2 cellular contexts compared by ENCODE assay signal in the genomic region with DNA sequence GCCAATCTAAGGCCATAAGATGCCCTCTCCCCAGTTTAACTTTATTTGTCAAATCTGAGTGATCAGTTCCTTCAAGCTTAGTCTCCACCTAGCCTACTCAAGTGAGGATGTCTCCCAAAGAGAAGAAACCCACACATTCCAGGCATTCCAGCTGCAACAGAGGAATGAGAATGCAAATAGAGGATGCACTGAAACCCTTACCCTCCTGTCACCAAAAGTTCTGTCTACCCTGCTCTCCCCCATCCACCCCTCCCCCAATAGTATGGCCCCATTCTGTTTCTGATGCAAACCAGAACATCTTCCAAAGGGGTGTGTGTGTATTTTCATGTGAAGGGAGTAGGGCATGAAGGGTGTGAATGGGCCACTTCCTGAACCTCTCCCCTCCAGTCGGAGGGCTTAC.
A peak's percentile ranks its signal among the peaks of the same experiment; 100 is the strongest.
TF ChIP-seq lines count a peak whose summit lies in the region.

No MANE protein-coding gene starts in this region.

TF ChIP-seq in GM23338, 12 proteins besides CTCF, POLR2A, EP300 and RAD21:
- TF ChIP-seq, protein P1, sequence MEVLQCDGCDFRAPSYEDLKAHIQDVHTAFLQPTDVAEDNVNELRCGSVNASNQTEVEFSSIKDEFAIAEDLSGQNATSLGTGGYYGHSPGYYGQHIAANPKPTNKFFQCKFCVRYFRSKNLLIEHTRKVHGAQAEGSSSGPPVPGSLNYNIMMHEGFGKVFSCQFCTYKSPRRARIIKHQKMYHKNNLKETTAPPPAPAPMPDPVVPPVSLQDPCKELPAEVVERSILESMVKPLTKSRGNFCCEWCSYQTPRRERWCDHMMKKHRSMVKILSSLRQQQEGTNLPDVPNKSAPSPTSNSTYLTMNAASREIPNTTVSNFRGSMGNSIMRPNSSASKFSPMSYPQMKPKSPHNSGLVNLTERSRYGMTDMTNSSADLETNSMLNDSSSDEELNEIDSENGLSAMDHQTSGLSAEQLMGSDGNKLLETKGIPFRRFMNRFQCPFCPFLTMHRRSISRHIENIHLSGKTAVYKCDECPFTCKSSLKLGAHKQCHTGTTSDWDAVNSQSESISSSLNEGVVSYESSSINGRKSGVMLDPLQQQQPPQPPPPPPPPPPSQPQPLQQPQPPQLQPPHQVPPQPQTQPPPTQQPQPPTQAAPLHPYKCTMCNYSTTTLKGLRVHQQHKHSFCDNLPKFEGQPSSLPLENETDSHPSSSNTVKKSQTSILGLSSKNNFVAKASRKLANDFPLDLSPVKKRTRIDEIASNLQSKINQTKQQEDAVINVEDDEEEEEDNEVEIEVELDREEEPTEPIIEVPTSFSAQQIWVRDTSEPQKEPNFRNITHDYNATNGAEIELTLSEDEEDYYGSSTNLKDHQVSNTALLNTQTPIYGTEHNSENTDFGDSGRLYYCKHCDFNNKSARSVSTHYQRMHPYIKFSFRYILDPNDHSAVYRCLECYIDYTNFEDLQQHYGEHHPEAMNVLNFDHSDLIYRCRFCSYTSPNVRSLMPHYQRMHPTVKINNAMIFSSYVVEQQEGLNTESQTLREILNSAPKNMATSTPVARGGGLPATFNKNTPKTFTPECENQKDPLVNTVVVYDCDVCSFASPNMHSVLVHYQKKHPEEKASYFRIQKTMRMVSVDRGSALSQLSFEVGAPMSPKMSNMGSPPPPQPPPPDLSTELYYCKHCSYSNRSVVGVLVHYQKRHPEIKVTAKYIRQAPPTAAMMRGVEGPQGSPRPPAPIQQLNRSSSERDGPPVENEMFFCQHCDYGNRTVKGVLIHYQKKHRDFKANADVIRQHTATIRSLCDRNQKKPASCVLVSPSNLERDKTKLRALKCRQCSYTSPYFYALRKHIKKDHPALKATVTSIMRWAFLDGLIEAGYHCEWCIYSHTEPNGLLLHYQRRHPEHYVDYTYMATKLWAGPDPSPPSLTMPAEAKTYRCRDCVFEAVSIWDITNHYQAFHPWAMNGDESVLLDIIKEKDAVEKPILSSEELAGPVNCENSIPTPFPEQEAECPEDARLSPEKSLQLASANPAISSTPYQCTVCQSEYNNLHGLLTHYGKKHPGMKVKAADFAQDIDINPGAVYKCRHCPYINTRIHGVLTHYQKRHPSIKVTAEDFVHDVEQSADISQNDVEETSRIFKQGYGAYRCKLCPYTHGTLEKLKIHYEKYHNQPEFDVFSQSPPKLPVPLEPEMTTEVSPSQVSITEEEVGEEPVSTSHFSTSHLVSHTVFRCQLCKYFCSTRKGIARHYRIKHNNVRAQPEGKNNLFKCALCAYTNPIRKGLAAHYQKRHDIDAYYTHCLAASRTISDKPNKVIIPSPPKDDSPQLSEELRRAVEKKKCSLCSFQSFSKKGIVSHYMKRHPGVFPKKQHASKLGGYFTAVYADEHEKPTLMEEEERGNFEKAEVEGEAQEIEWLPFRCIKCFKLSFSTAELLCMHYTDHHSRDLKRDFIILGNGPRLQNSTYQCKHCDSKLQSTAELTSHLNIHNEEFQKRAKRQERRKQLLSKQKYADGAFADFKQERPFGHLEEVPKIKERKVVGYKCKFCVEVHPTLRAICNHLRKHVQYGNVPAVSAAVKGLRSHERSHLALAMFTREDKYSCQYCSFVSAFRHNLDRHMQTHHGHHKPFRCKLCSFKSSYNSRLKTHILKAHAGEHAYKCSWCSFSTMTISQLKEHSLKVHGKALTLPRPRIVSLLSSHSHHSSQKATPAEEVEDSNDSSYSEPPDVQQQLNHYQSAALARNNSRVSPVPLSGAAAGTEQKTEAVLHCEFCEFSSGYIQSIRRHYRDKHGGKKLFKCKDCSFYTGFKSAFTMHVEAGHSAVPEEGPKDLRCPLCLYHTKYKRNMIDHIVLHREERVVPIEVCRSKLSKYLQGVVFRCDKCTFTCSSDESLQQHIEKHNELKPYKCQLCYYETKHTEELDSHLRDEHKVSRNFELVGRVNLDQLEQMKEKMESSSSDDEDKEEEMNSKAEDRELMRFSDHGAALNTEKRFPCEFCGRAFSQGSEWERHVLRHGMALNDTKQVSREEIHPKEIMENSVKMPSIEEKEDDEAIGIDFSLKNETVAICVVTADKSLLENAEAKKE (CRISPR knock-in tag; IDR thresholded peaks at IDR 0.05): peak; percentile 87
- TF ChIP-seq, protein P2, sequence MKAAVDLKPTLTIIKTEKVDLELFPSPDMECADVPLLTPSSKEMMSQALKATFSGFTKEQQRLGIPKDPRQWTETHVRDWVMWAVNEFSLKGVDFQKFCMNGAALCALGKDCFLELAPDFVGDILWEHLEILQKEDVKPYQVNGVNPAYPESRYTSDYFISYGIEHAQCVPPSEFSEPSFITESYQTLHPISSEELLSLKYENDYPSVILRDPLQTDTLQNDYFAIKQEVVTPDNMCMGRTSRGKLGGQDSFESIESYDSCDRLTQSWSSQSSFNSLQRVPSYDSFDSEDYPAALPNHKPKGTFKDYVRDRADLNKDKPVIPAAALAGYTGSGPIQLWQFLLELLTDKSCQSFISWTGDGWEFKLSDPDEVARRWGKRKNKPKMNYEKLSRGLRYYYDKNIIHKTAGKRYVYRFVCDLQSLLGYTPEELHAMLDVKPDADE (IDR thresholded peaks at IDR 0.05): no peak

TF ChIP-seq in H1, 55 proteins besides CTCF, POLR2A, EP300 and RAD21:
- TF ChIP-seq CBX5 (IDR thresholded peaks at IDR 0.05; ENCODE audit: low read depth, low read length) (no peak), SP1 (IDR thresholded peaks at IDR 0.05; ENCODE audit: low read depth, low read length) (0 out of 2 replicates have a peak, but pooled peaks have one; percentile 64), TEAD4 (IDR thresholded peaks at IDR 0.05; ENCODE audit: low read depth, low read length) (peak; percentile 99), SIN3A (conservative IDR thresholded peaks at IDR 0.05 in 1 of 2, IDR thresholded peaks at IDR 0.05 in 1 of 2; ENCODE audit: low read depth in 1 of 2, low read length in 2 of 2) (0 out of 4 replicates have a peak, but pooled peaks of 1 of the 2 experiments have one; percentile 24), ASH2L (IDR thresholded peaks at IDR 0.05; ENCODE audit: low read length) (peak; percentile 88)
